ENCODE assay signal across 8 cellular contexts in genomic region chr11:124763156-124763947, GRCh38. TPM values are rescaled to one million over a fixed set of nuclear protein-coding genes. Genes with fewer than 3 reads are reported as not detected.
DNase-seq lines count a peak whose midpoint lies in the region; ATAC-seq, FAIRE-seq and TF ChIP-seq lines count a peak whose summit lies in the region.

No MANE protein-coding gene starts in this region.

- peaks cover 3% of the 10 kb centered on the region for H3K36me3 Mint-ChIP-seq in activated CD4-positive, alpha-beta T cell treated with anti-CD3 and anti-CD28 coated beads for 36 hours (ENCODE audit: low read depth)
- H3K36me3 Mint-ChIP-seq in chondrocyte (ENCODE audit: low read depth), result peaks cover 13% of the 10 kb centered on the region

- peak; percentile 21 for ATAC-seq in HG02798 (IDR thresholded peaks at IDR 0.05; ENCODE audit: poor library complexity, unreplicated experiment)
- ATAC-seq in activated CD4-positive, alpha-beta T cell treated with anti-CD3 and anti-CD28 coated beads for 36 hours, result peak; percentile 43
- ATAC-seq in left lobe of liver, result peak; percentile 72
- no peak for ATAC-seq in GM21423 (IDR thresholded peaks at IDR 0.05; ENCODE audit: unreplicated experiment)

- intact Hi-C loops in activated CD4-positive, alpha-beta T cell treated with anti-CD3 and anti-CD28 coated beads for 36 hours (cut with DNase I, micrococcal nuclease), result loop anchor here (1.0 to 2.0 kb wide), 10 partner anchors 17 to 349 kb away; partner anchors contain the start of genes SIAE (in 1 of the 2), SPA17 (in 1 of the 2) and TBRG1 (in 1 of the 2)

- peak overlapping the region; percentile 67 for H3K27ac Mint-ChIP-seq in activated CD4-positive, alpha-beta T cell treated with anti-CD3 and anti-CD28 coated beads for 36 hours
- peak overlapping the region; percentile 76 for H3K27ac Mint-ChIP-seq in chondrocyte (ENCODE audit: unreplicated experiment)

- POLR2A ChIA-PET in activated CD4-positive, alpha-beta T cell treated with anti-CD3 and anti-CD28 coated beads for 36 hours (lab: Charles Lee), result interaction anchor here (1.0 kb wide), 1 partner anchor 90 kb away, joined by 3 read pairs; the partner anchor contains the start of genes SIAE and SPA17

- CTCF ChIA-PET in activated CD4-positive, alpha-beta T cell treated with anti-CD3 and anti-CD28 coated beads for 36 hours (lab: Charles Lee), result interaction anchor here (0.6 to 8.2 kb wide), 36 partner anchors 8 to 753 kb away, joined by 3 to 79 read pairs (median 4); partner anchors contain the start of genes NRGN, SIAE and SPA17

- peaks cover 19% of the 10 kb centered on the region for H3K4me1 Mint-ChIP-seq in activated CD4-positive, alpha-beta T cell treated with anti-CD3 and anti-CD28 coated beads for 36 hours
- peaks cover 28% of the 10 kb centered on the region for H3K4me1 Mint-ChIP-seq in chondrocyte (ENCODE audit: low read depth)

- TF ChIP-seq CTCF in D721Med (IDR thresholded peaks at IDR 0.05; ENCODE audit: insufficient read depth, missing control alignments) (peak; percentile 82), chondrocyte (IDR thresholded peaks at IDR 0.05) (peak; percentile 90)

- FAIRE-seq in D721Med (lab: Jason Lieb, UNC), result no peak

- no peak for DNase-seq in D721Med (ENCODE audit: insufficient read length, low spot score)
- DNase-seq in NCI-H446 treated with DMSO at 0.1 percent for 48 hours (lab: John Stamatoyannopoulos, UW), result peak; percentile 33
- DNase-seq in activated CD4-positive, alpha-beta T cell treated with anti-CD3 and anti-CD28 coated beads for 36 hours, result peak; percentile 92
- DNase-seq in chondrocyte (ENCODE audit: low spot score), result no peak
- DNase-seq in left lobe of liver (ENCODE audit: low spot score), result peak; percentile 80
- DNase-seq in stimulated activated CD4-positive, alpha-beta T cell treated with anti-CD3 and anti-CD28 coated beads, Interleukin-4, amount 100 ng/mL, for 24 hours, result peak; percentile 87

- no peaks in the 10 kb centered on the region for H3K9me3 Mint-ChIP-seq in activated CD4-positive, alpha-beta T cell treated with anti-CD3 and anti-CD28 coated beads for 36 hours (ENCODE audit: low read depth)
- H3K9me3 Mint-ChIP-seq in chondrocyte (ENCODE audit: low read depth), result no peaks in the 10 kb centered on the region

- H3K4me3 Mint-ChIP-seq in activated CD4-positive, alpha-beta T cell treated with anti-CD3 and anti-CD28 coated beads for 36 hours, result peak overlapping the region; percentile 81
- peak overlapping the region; percentile 88 for H3K4me3 Mint-ChIP-seq in chondrocyte (ENCODE audit: unreplicated experiment)

- peaks cover 26% of the 10 kb centered on the region for H3K27me3 Mint-ChIP-seq in activated CD4-positive, alpha-beta T cell treated with anti-CD3 and anti-CD28 coated beads for 36 hours
- peaks cover 7% of the 10 kb centered on the region for H3K27me3 Mint-ChIP-seq in chondrocyte (ENCODE audit: low read depth)

RNA-seq across cellular contexts. Expression of gene ESAM, which starts 1.3 kb away (rescaled TPM):
- total RNA-seq in activated CD4-positive, alpha-beta T cell treated with anti-CD3 and anti-CD28 coated beads for 36 hours, result under 1 TPM; 0.39 to 0.53 TPM
- total RNA-seq in chondrocyte, result 1.7 to 2.6 TPM (median 2.0 TPM) in 3 replicates
- 10.5 TPM for total RNA-seq in left lobe of liver

RNA-seq across cellular contexts. Expression of gene VSIG2, which starts 11.3 kb away (rescaled TPM):
- total RNA-seq in activated CD4-positive, alpha-beta T cell treated with anti-CD3 and anti-CD28 coated beads for 36 hours, result not detected
- total RNA-seq in chondrocyte (not detected in 3 replicates), left lobe of liver (1.3 TPM)

RNA-seq across cellular contexts. Expression of gene NRGN, which starts 23.6 kb away (rescaled TPM):
- 10 to 100 TPM; 13.5 to 18.1 TPM for total RNA-seq in activated CD4-positive, alpha-beta T cell treated with anti-CD3 and anti-CD28 coated beads for 36 hours
- total RNA-seq in chondrocyte (1.6 to 2.4 TPM (median 1.8 TPM) in 3 replicates), left lobe of liver (1.4 TPM)

RNA-seq across cellular contexts. Expression of gene MSANTD2, which starts 36.9 kb away (rescaled TPM):
- 1 to 10 TPM; 6.9 to 8.6 TPM for total RNA-seq in activated CD4-positive, alpha-beta T cell treated with anti-CD3 and anti-CD28 coated beads for 36 hours
- total RNA-seq in chondrocyte, result 10.4 to 12.5 TPM (median 10.6 TPM) in 3 replicates
- 4.9 TPM for total RNA-seq in left lobe of liver

Comparison
In these comparisons a context has a peak if more than half of its experiments do, and no peak if none do; other contexts are left out.
1. DNase-seq: peak in NCI-H446 treated with DMSO at 0.1 percent for 48 hours (single experiment), activated CD4-positive, alpha-beta T cell treated with anti-CD3 and anti-CD28 coated beads for 36 hours (single experiment), left lobe of liver (single experiment) and stimulated activated CD4-positive, alpha-beta T cell treated with anti-CD3 and anti-CD28 coated beads, Interleukin-4, amount 100 ng/mL, for 24 hours (single experiment); none in D721Med (single experiment) and chondrocyte (single experiment).